ENCODE assay signal across 8 cellular contexts in the genomic region with DNA sequence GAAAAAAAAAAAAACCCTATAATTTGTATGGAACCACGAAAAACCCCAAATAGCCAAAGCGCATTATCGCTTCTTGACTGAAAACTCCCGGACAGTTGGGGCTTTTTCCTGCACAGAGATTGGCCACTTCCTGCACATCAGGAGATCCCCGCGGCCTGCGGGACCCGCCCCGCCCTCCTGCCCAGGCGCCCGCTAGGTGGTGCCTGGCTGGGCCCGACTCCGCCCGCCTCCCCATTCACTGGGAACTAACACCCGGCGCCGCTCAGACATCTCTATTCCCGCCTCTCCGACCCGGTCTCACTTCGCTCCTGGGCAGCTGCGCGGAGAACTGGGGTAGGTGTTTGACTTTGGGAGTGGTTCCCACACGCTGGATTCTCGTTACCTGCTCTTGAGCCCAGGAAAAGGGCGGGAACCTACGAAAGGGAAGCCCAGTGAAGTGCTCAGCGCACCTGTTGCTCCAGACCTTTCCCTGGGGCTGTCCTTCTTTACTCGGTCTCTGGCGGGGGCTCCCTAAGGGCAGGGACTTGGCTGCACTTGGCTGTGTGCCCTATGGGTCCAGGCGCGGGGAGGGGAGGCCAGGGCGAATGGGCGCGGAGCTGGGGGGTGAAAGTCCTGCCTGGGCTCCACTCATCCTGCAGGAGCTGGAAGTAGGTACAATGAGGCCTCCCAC. TPM values are rescaled to one million over a fixed set of nuclear protein-coding genes. Genes with fewer than 3 reads are reported as not detected.
DNase-seq lines count a peak whose midpoint lies in the region; ATAC-seq and TF ChIP-seq lines count a peak whose summit lies in the region.

A gene with protein sequence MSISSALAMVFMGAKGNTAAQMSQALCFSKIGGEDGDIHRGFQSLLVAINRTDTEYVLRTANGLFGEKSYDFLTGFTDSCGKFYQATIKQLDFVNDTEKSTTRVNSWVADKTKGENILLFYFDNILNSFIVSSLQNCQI (plus strand): TSS at position 234 of the 670 bp plus-strand sequence. CDS start 4,155 bp downstream, outside the sequence.

- H3K4me3 ChIP-seq in right atrium auricular region = peak within 1 kb of the TSS; percentile 25 to 42
- peak within 1 kb of the TSS; percentile 56 for H3K4me3 ChIP-seq in retinal pigment epithelial cell (ENCODE audit: low read length)

- no peaks in the 10 kb centered on the region for H3K27me3 ChIP-seq in right atrium auricular region

- no peaks in the 10 kb centered on the region for H3K36me3 ChIP-seq in right atrium auricular region

- H3K9me3 ChIP-seq in right atrium auricular region = no peaks in the 10 kb centered on the region

- peaks cover 27% of the 10 kb centered on the region for H3K4me1 Mint-ChIP-seq in activated naive CD4-positive, alpha-beta T cell treated with anti-CD3 and anti-CD28 coated beads, Interleukin-2, amount 10 ng/mL, durations not matched to agents 7 days and 5 days

- H3K27ac ChIP-seq in C4-2B = no peak within 1 kb of the TSS
- H3K27ac ChIP-seq in right atrium auricular region = no peak within 1 kb of the TSS

- TF ChIP-seq CTCF in C4-2B (conservative IDR thresholded peaks at IDR 0.05) = peak; percentile 42
- peak; percentile 20 to 54 for TF ChIP-seq CTCF in right atrium auricular region (IDR thresholded peaks at IDR 0.05)
- TF ChIP-seq CTCF in retinal pigment epithelial cell (conservative IDR thresholded peaks at IDR 0.05; ENCODE audit: low read depth, low read length) = peak; percentile 53

- peak within 1 kb of the TSS; percentile 18 for H3K4me3 Mint-ChIP-seq in activated naive CD4-positive, alpha-beta T cell treated with anti-CD3 and anti-CD28 coated beads, Interleukin-2, amount 10 ng/mL, durations not matched to agents 7 days and 5 days

- CTCF ChIA-PET in activated naive CD4-positive, alpha-beta T cell treated with anti-CD3 and anti-CD28 coated beads, Interleukin-2, amount 10 ng/mL, durations not matched to agents 7 days and 5 days (lab: Charles Lee) = interaction anchor here (1.6 kb wide), 1 partner anchor 26 kb away, joined by 5 read pairs; no protein-coding TSS in a partner anchor

- peak; percentile 69 to 84 for DNase-seq in NOMO-1 (lab: John Stamatoyannopoulos, UW; ENCODE audit: unreplicated experiment in 2 of 2)
- peak; percentile 58 for DNase-seq in activated naive CD4-positive, alpha-beta T cell treated with anti-CD3 and anti-CD28 coated beads, Interleukin-2, amount 10 ng/mL, durations not matched to agents 7 days and 5 days
- DNase-seq in right atrium auricular region (ENCODE audit: low spot score) = no peak
- DNase-seq in retinal pigment epithelial cell (ENCODE audit: low read depth) = no peak
- no peak for DNase-seq in NCI-H1694 treated with DMSO at 0.1 percent for 48 hours (lab: John Stamatoyannopoulos, UW)

- no peak within 1 kb of the TSS for H3K27ac Mint-ChIP-seq in activated naive CD4-positive, alpha-beta T cell treated with anti-CD3 and anti-CD28 coated beads, Interleukin-2, amount 10 ng/mL, durations not matched to agents 7 days and 5 days

- peaks cover 6% of the 10 kb centered on the region for H3K27me3 Mint-ChIP-seq in activated naive CD4-positive, alpha-beta T cell treated with anti-CD3 and anti-CD28 coated beads, Interleukin-2, amount 10 ng/mL, durations not matched to agents 7 days and 5 days

- ATAC-seq in HG03139 (IDR thresholded peaks at IDR 0.05; ENCODE audit: unreplicated experiment) = peak; percentile 94

- H3K36me3 Mint-ChIP-seq in activated naive CD4-positive, alpha-beta T cell treated with anti-CD3 and anti-CD28 coated beads, Interleukin-2, amount 10 ng/mL, durations not matched to agents 7 days and 5 days = no peaks in the 10 kb centered on the region

- peaks cover 0 to 9% of the 10 kb centered on the region in 2 donors for H3K4me1 ChIP-seq in right atrium auricular region

- peak; percentile 85 for TF ChIP-seq POLR2A in GM19099 (IDR thresholded peaks at IDR 0.05; ENCODE audit: extremely low read depth, insufficient read length, low read depth)

- H3K9me3 Mint-ChIP-seq in activated naive CD4-positive, alpha-beta T cell treated with anti-CD3 and anti-CD28 coated beads, Interleukin-2, amount 10 ng/mL, durations not matched to agents 7 days and 5 days = no peaks in the 10 kb centered on the region

RNA-seq across cellular contexts. Expression of the gene that starts here (rescaled TPM):
- under 1 TPM in 1 of 2 donors, not detected in 1; 0.48 TPM for total RNA-seq in right atrium auricular region

Comparison
In these comparisons a context has a peak if more than half of its experiments do, and no peak if none do; other contexts are left out.
1. DNase-seq: peak in NOMO-1 (2 of 2) and activated naive CD4-positive, alpha-beta T cell treated with anti-CD3 and anti-CD28 coated beads, Interleukin-2, amount 10 ng/mL, durations not matched to agents 7 days and 5 days (single experiment); none in right atrium auricular region (single experiment), retinal pigment epithelial cell (single experiment) and NCI-H1694 treated with DMSO at 0.1 percent for 48 hours (single experiment).
2. Peak in every context shown above with its lines, with median percentiles within 50 percentile points of each other: CTCF ChIP-seq.